Comparison of ENCODE assay signal across 34 cellular contexts in genomic region chr1:218415726-218416125, GRCh38.
"Had no signal": no experiment of that assay in that cellular context is flagged by ENCODE, and none has a peak within 500 bp of the region (broad histone marks: within the 10 kb centered on the region; RNA-seq: fewer than 3 reads in every experiment).

No MANE protein-coding gene starts in this region.

- H3K4me3 Mint-ChIP-seq: activated CD4-positive, alpha-beta T cell treated with anti-CD3 and anti-CD28 coated beads for 36 hours; activated naive CD8-positive, alpha-beta T cell treated with anti-CD3 and anti-CD28 coated beads for 36 hours; brain; effector memory CD8-positive, alpha-beta T cell; immature natural killer cell; mesothelial cell of epicardium; naive B cell; nephron progenitor cell; stimulated activated memory B cell treated with anti-CD40 and anti-IgM and Interleukin-4, amounts not matched to agents 10 μg/mL and 1 μg/mL and 100 μg/mL, for 72 hours; stimulated activated naive CD8-positive, alpha-beta T cell treated with anti-CD3 and anti-CD28 coated beads, Interleukin-15, amount 100 ng/mL, for 72 hours; T-helper 1 cell treated with Interleukin-12 subunit alpha and Interleukin-12 subunit beta and Interleukin-4 antibody, amounts not matched to agents 30 μg/mL and 1 μg/mL, for 36 hours had no signal

- H3K27me3 Mint-ChIP-seq: activated naive CD8-positive, alpha-beta T cell treated with anti-CD3 and anti-CD28 coated beads for 36 hours; brain; naive B cell; stimulated activated memory B cell treated with anti-CD40 and anti-IgM and Interleukin-4, amounts not matched to agents 10 μg/mL and 1 μg/mL and 100 μg/mL, for 72 hours had no signal

- DNase-seq: activated CD4-positive, alpha-beta T cell treated with anti-CD3 and anti-CD28 coated beads for 36 hours; activated CD4-positive, alpha-beta T cell treated with anti-CD3 and anti-CD28 coated beads, Interleukin-2, amount 50 U/mL, for 4 hours; activated CD4-positive, CD25-positive, alpha-beta regulatory T cell; activated CD8-positive, alpha-beta memory T cell treated with anti-CD3 and anti-CD28 coated beads for 24 hours; activated effector memory CD4-positive, alpha-beta T cell treated with Interleukin-2 at 50 U/mL for 16 hours; activated naive CD4-positive, alpha-beta T cell treated with Interleukin-2 at 50 U/mL for 16 hours; activated naive CD8-positive, alpha-beta T cell treated with anti-CD3 and anti-CD28 coated beads for 36 hours; adrenal gland; aorta; cortex of kidney; effector memory CD8-positive, alpha-beta T cell; erythroblast; hypothalamus; immature natural killer cell; kidney; left colon; mammary epithelial cell; naive B cell; nephron progenitor cell; sigmoid colon; stimulated activated CD4-positive, alpha-beta T cell treated with anti-CD3 and anti-CD28 coated beads, Interleukin-1b, Interleukin-23, amount 100 ng/mL, for 48 hours; stimulated activated CD4-positive, alpha-beta T cell treated with anti-CD3 and anti-CD28 coated beads, Interleukin-4, amount 100 ng/mL, for 4 hours; stimulated activated CD8-positive, alpha-beta memory T cell treated with anti-CD3 and anti-CD28 coated beads, Interleukin-4, amount 100 ng/mL, for 48 hours; stimulated activated naive CD8-positive, alpha-beta T cell treated with anti-CD3 and anti-CD28 coated beads, Interleukin-15, amount 100 ng/mL, for 72 hours; substantia nigra; T-helper 9 cell; upper lobe of right lung had no signal

- H3K27me3 ChIP-seq: adrenal gland, gastroesophageal sphincter, neutrophil, sigmoid colon, upper lobe of right lung had no signal

- FAIRE-seq: kidney had no signal

- H3K27ac Mint-ChIP-seq: activated CD4-positive, alpha-beta T cell treated with anti-CD3 and anti-CD28 coated beads for 36 hours; activated naive CD8-positive, alpha-beta T cell treated with anti-CD3 and anti-CD28 coated beads for 36 hours; brain; effector memory CD8-positive, alpha-beta T cell; immature natural killer cell; mesothelial cell of epicardium; nephron progenitor cell; stimulated activated memory B cell treated with anti-CD40 and anti-IgM and Interleukin-4, amounts not matched to agents 10 μg/mL and 1 μg/mL and 100 μg/mL, for 72 hours; stimulated activated naive CD8-positive, alpha-beta T cell treated with anti-CD3 and anti-CD28 coated beads, Interleukin-15, amount 100 ng/mL, for 72 hours; T-helper 1 cell treated with Interleukin-12 subunit alpha and Interleukin-12 subunit beta and Interleukin-4 antibody, amounts not matched to agents 30 μg/mL and 1 μg/mL, for 36 hours had no signal

- H3K4me3 ChIP-seq: adrenal gland, gastroesophageal sphincter, sigmoid colon, smooth muscle cell, upper lobe of right lung had no signal

- H3K36me3 Mint-ChIP-seq: activated naive CD8-positive, alpha-beta T cell treated with anti-CD3 and anti-CD28 coated beads for 36 hours; immature natural killer cell had no signal

- H3K36me3 ChIP-seq: adrenal gland, gastroesophageal sphincter, neutrophil, sigmoid colon, upper lobe of right lung had no signal

- H3K9me3 Mint-ChIP-seq: T-helper 1 cell treated with Interleukin-12 subunit alpha and Interleukin-12 subunit beta and Interleukin-4 antibody, amounts not matched to agents 30 μg/mL and 1 μg/mL, for 36 hours had no signal

- H3K9me3 ChIP-seq: adrenal gland, neutrophil, sigmoid colon, upper lobe of right lung had no signal

- H3K4me2 ChIP-seq: smooth muscle cell had no signal

- H3K4me1 Mint-ChIP-seq: activated CD4-positive, alpha-beta T cell treated with anti-CD3 and anti-CD28 coated beads for 36 hours; activated naive CD8-positive, alpha-beta T cell treated with anti-CD3 and anti-CD28 coated beads for 36 hours; immature natural killer cell; nephron progenitor cell; stimulated activated memory B cell treated with anti-CD40 and anti-IgM and Interleukin-4, amounts not matched to agents 10 μg/mL and 1 μg/mL and 100 μg/mL, for 72 hours; stimulated activated naive CD8-positive, alpha-beta T cell treated with anti-CD3 and anti-CD28 coated beads, Interleukin-15, amount 100 ng/mL, for 72 hours had no signal

- ATAC-seq: activated CD4-positive, alpha-beta T cell treated with anti-CD3 and anti-CD28 coated beads for 36 hours; effector memory CD8-positive, alpha-beta T cell; gastroesophageal sphincter; left colon; stimulated activated memory B cell treated with anti-CD40 and anti-IgM and Interleukin-4, amounts not matched to agents 10 μg/mL and 1 μg/mL and 100 μg/mL, for 72 hours; stimulated activated naive CD8-positive, alpha-beta T cell treated with anti-CD3 and anti-CD28 coated beads, Interleukin-15, amount 100 ng/mL, for 72 hours; upper lobe of right lung had no signal

- H3K4me1 ChIP-seq: adrenal gland, gastroesophageal sphincter, sigmoid colon, upper lobe of right lung had no signal

- H3K27ac ChIP-seq: adrenal gland, gastroesophageal sphincter, neutrophil, sigmoid colon, upper lobe of right lung had no signal
